29 cellular contexts compared by ENCODE assay signal in the genomic region with DNA sequence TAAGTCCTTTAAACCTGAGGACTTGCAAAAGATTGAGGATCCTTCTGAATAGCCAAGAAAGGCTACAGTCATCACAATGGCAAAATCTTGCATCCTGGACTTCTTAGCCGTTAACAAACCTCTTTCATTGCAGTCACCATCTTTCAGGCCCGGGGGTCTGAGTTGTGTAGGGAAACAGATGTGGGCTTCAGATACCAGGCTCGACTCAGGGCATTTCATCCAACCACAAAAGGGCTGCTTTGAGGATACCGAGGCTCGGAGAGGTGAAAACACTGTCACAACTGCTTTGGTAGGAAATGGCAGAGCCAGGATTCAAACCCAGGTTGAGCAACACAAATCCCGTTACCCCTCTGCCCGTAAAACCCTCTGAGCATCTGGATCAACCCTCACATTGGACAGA.
"Had no signal": no experiment of that assay in that cellular context is flagged by ENCODE, and none has a peak within 500 bp of the region (broad histone marks: within the 10 kb centered on the region; RNA-seq: fewer than 3 reads in every experiment).

No MANE protein-coding gene starts in this region.

- H3K4me1 ChIP-seq: gastrocnemius medialis, psoas muscle, sigmoid colon, stomach, thyroid gland, vagina had no signal

- H3K9me3 ChIP-seq: gastrocnemius medialis, mucosa of descending colon, ovary, psoas muscle, sigmoid colon, thyroid gland, vagina had no signal

- H3K36me3 Mint-ChIP-seq: memory B cell; mesothelial cell of epicardium; stimulated activated effector memory CD8-positive, alpha-beta T cell treated with anti-CD3 and anti-CD28 coated beads, Interleukin-12 subunit alpha, Interleukin-12 subunit beta, amount 100 ng/mL, for 72 hours had no signal

- H3K4me3 ChIP-seq: gastrocnemius medialis, lung, mucosa of descending colon, ovary, psoas muscle, sigmoid colon, stomach, thyroid gland, vagina had no signal

- H3K4me1 Mint-ChIP-seq: memory B cell had no signal

- ATAC-seq: esophagus mucosa; gastrocnemius medialis; left lobe of liver; mucosa of descending colon; psoas muscle; right cardiac atrium; stimulated activated effector memory CD8-positive, alpha-beta T cell treated with anti-CD3 and anti-CD28 coated beads, Interleukin-12 subunit alpha, Interleukin-12 subunit beta, amount 100 ng/mL, for 72 hours had no signal

- DNase-seq: effector CD8-positive, alpha-beta T cell; endodermal cell; foreskin fibroblast; gastrocnemius medialis; head of caudate nucleus; kidney; mucosa of descending colon; naive B cell; occipital lobe; ovary; posterior cingulate gyrus; psoas muscle; right cardiac atrium; sigmoid colon; stimulated activated CD4-positive, alpha-beta T cell treated with anti-CD3 and anti-CD28 coated beads, Interleukin-2, amount 100 ng/mL, for 24 hours; stimulated activated CD4-positive, alpha-beta T cell treated with anti-CD3 and anti-CD28 coated beads, Interleukin-4, amount 100 ng/mL, for 24 hours; stimulated activated naive CD4-positive, alpha-beta T cell treated with Interleukin-2 at 50 U/mL for 16 hours; stomach; thyroid gland; trophoblast cell had no signal

- H3K27me3 ChIP-seq: gastrocnemius medialis, ovary, sigmoid colon, thyroid gland, vagina had no signal

- H3K9me3 Mint-ChIP-seq: dendritic cell treated with granulocyte-macrophage colony-stimulating factor and Interleukin-4, amounts not matched to agents 40 ng/mL and 50 ng/mL, for 4 days had no signal

- H3K4me3 Mint-ChIP-seq: dendritic cell treated with granulocyte-macrophage colony-stimulating factor and Interleukin-4, amounts not matched to agents 40 ng/mL and 50 ng/mL, for 4 days; endodermal cell; memory B cell; mesothelial cell of epicardium; naive B cell; stimulated activated effector memory CD8-positive, alpha-beta T cell treated with anti-CD3 and anti-CD28 coated beads, Interleukin-12 subunit alpha, Interleukin-12 subunit beta, amount 100 ng/mL, for 72 hours had no signal

- H3K27ac ChIP-seq: epithelial cell of prostate, gastrocnemius medialis, ovary, psoas muscle, sigmoid colon, stomach, thyroid gland, vagina had no signal

- H3K27ac Mint-ChIP-seq: dendritic cell treated with granulocyte-macrophage colony-stimulating factor and Interleukin-4, amounts not matched to agents 40 ng/mL and 50 ng/mL, for 4 days; endodermal cell; memory B cell; mesothelial cell of epicardium; naive B cell; stimulated activated effector memory CD8-positive, alpha-beta T cell treated with anti-CD3 and anti-CD28 coated beads, Interleukin-12 subunit alpha, Interleukin-12 subunit beta, amount 100 ng/mL, for 72 hours had no signal

- H3K36me3 ChIP-seq: gastrocnemius medialis, ovary, sigmoid colon, stomach, thyroid gland, vagina had no signal
